In genomic region chr7:101691822-101692384, GRCh38 we compare ENCODE assay signal across 17 cellular contexts.
DNase-seq lines count a peak whose midpoint lies in the region; ATAC-seq, FAIRE-seq and TF ChIP-seq lines count a peak whose summit lies in the region.
"Had no signal": no experiment of that assay in that cellular context is flagged by ENCODE, and none has a peak within 500 bp of the region (broad histone marks: within the 10 kb centered on the region; RNA-seq: fewer than 3 reads in every experiment).

No MANE protein-coding gene starts in this region.

- TF ChIP-seq CTCF in astrocyte (IDR thresholded peaks at IDR 0.05; ENCODE audit: insufficient read depth, low read depth, low read length): no peak
- no peak for TF ChIP-seq CTCF in testis (IDR thresholded peaks at IDR 0.05)

- intact Hi-C loops in testis (cut with DNase I; ENCODE audit: low total_unique reads): no loop called here

- DNase-seq in ACHN (peak; percentile 89), GM18507 (ENCODE audit: extremely low spot score, insufficient read length, low read depth) (peak; percentile 65), astrocyte (ENCODE audit: low read depth) (no peak), germinal center (ENCODE audit: low spot score) (no peak), NCI-H2227 (lab: John Stamatoyannopoulos, UW; ENCODE audit: unreplicated experiment) (no peak), testis (no peak)
- DNase-seq: activated T-cell treated with anti-CD3 and anti-CD28 coated beads, Interleukin-2, amount 50 U/mL, for 72 hours; DMS79 treated with DMSO at 0.1 percent for 48 hours; effector memory CD4-positive, alpha-beta T cell; left ventricle myocardium inferior; NCI-H2029 treated with DMSO at 0.1 percent for 48 hours; stimulated activated CD4-positive, alpha-beta T cell treated with anti-CD3 and anti-CD28 coated beads, Interleukin-15, amount 100 ng/mL, for 24 hours had no signal

- H4K20me1 ChIP-seq in astrocyte (ENCODE audit: insufficient read depth, low read length): no peaks in the 10 kb centered on the region

- in situ Hi-C loops in ACHN (cut with HindIII; ENCODE audit: low pct_ligation_motif_present, low pct_unique_long_range_greater_than_20kb, low sequenced_read_pairs): no loop called here

- FAIRE-seq in GM18507 (lab: Jason Lieb, UNC) (peak; percentile 47), astrocyte (lab: Jason Lieb, UNC) (no peak)

- no peaks in the 10 kb centered on the region for H3K4me1 ChIP-seq in astrocyte (ENCODE audit: insufficient read depth, low read length)
- H3K4me1 ChIP-seq in mesodermal cell (ENCODE audit: control insufficient read depth, insufficient read depth, low read length, poor library complexity, severe bottlenecking): peaks cover 13% of the 10 kb centered on the region
- peaks cover 11% of the 10 kb centered on the region for H3K4me1 ChIP-seq in testis

- ATAC-seq in GM21390 (IDR thresholded peaks at IDR 0.05; ENCODE audit: unreplicated experiment): no peak
- ATAC-seq: activated CD4-positive, CD25-positive, alpha-beta regulatory T cell treated with anti-CD3 and anti-CD28 coated beads, Interleukin-2, amount 50 U/mL, for 24 hours; activated T-cell treated with anti-CD3 and anti-CD28 coated beads, Interleukin-2, amount 50 U/mL, for 72 hours had no signal

- H3K9me3 ChIP-seq in astrocyte (ENCODE audit: insufficient read depth, low read depth, low read length) (no peaks in the 10 kb centered on the region), mesodermal cell (ENCODE audit: control insufficient read depth, low read length) (no peaks in the 10 kb centered on the region), testis (no peaks in the 10 kb centered on the region)
- H3K9me3 ChIP-seq: ascending aorta, left ventricle myocardium inferior, vagina had no signal

- no peak overlapping the region for H3K4me3 ChIP-seq in astrocyte (ENCODE audit: insufficient read depth, low read depth, low read length)
- H3K4me3 ChIP-seq in mesodermal cell (ENCODE audit: extremely low read depth, insufficient read depth, low read length, poor library complexity, severe bottlenecking): no peak overlapping the region
- H3K4me3 ChIP-seq in testis: no peak overlapping the region
- H3K4me3 ChIP-seq: ascending aorta, left ventricle myocardium inferior, vagina had no signal

- H3K27ac ChIP-seq in astrocyte (ENCODE audit: low read depth, low read length) (no peak overlapping the region), mesodermal cell (ENCODE audit: low read depth, low read length, severe bottlenecking) (peak overlapping the region; percentile 24), testis (no peak overlapping the region)
- H3K27ac ChIP-seq: ascending aorta, left ventricle myocardium inferior, vagina had no signal

- no peaks in the 10 kb centered on the region for H3K36me3 Mint-ChIP-seq in astrocyte (ENCODE audit: low read depth, unreplicated experiment)

- H3K4me1 Mint-ChIP-seq in astrocyte (ENCODE audit: low read depth, unreplicated experiment): no peaks in the 10 kb centered on the region

- peaks cover 3% of the 10 kb centered on the region for H3K27me3 ChIP-seq in astrocyte (ENCODE audit: insufficient read depth, low read length)
- no peaks in the 10 kb centered on the region for H3K27me3 ChIP-seq in testis
- H3K27me3 ChIP-seq: ascending aorta, vagina had no signal

- H3K27ac Mint-ChIP-seq in astrocyte (ENCODE audit: unreplicated experiment): peak overlapping the region; percentile 8
- H3K27ac Mint-ChIP-seq: activated T-cell treated with anti-CD3 and anti-CD28 coated beads, Interleukin-2, amount 50 U/mL, for 72 hours had no signal

- no peaks in the 10 kb centered on the region for H3K79me2 ChIP-seq in astrocyte (ENCODE audit: insufficient read depth, low read length)

- 60 to 70% methylated on average over 12 of the region's 12 CpGs for WGBS in mesodermal cell (ENCODE audit: insufficient coverage in 2 of 2), 2 experiments
- WGBS in testis, 2 donors: 62 to 68% methylated on average over 12 of the region's 12 CpGs

- H3K9me3 Mint-ChIP-seq in astrocyte (ENCODE audit: unreplicated experiment): no peaks in the 10 kb centered on the region
- H3K9me3 Mint-ChIP-seq: activated T-cell treated with anti-CD3 and anti-CD28 coated beads, Interleukin-2, amount 50 U/mL, for 72 hours had no signal

- H3K27me3 Mint-ChIP-seq in astrocyte (ENCODE audit: low read depth, unreplicated experiment): peaks cover 22% of the 10 kb centered on the region

- H2AFZ ChIP-seq in astrocyte (ENCODE audit: low read depth, low read length): no peak overlapping the region

- H3K36me3 ChIP-seq in astrocyte (ENCODE audit: insufficient read depth, low read length): no peaks in the 10 kb centered on the region
- no peaks in the 10 kb centered on the region for H3K36me3 ChIP-seq in mesodermal cell (ENCODE audit: control insufficient read depth, insufficient read depth, low read length)
- no peaks in the 10 kb centered on the region for H3K36me3 ChIP-seq in testis (ENCODE audit: low read depth, missing control alignments)
- H3K36me3 ChIP-seq: ascending aorta, left ventricle myocardium inferior, vagina had no signal

- H3K4me3 Mint-ChIP-seq in astrocyte (ENCODE audit: unreplicated experiment): no peak overlapping the region
- H3K4me3 Mint-ChIP-seq: activated T-cell treated with anti-CD3 and anti-CD28 coated beads, Interleukin-2, amount 50 U/mL, for 72 hours had no signal

- no peak overlapping the region for H3K9ac ChIP-seq in astrocyte (ENCODE audit: low read length)

- no peak overlapping the region for H3K4me2 ChIP-seq in astrocyte (ENCODE audit: low read length)

- no peak for TF ChIP-seq POLR2A in testis (IDR thresholded peaks at IDR 0.05)

Comparison
In these comparisons a context has a peak if more than half of its experiments do, and no peak if none do; other contexts are left out.
1. DNase-seq: peak in ACHN (single experiment) and GM18507 (single experiment); none in astrocyte (single experiment), germinal center (single experiment), NCI-H2227 (single experiment) and testis (single experiment).